8 cellular contexts compared by ENCODE assay signal in the genomic region with DNA sequence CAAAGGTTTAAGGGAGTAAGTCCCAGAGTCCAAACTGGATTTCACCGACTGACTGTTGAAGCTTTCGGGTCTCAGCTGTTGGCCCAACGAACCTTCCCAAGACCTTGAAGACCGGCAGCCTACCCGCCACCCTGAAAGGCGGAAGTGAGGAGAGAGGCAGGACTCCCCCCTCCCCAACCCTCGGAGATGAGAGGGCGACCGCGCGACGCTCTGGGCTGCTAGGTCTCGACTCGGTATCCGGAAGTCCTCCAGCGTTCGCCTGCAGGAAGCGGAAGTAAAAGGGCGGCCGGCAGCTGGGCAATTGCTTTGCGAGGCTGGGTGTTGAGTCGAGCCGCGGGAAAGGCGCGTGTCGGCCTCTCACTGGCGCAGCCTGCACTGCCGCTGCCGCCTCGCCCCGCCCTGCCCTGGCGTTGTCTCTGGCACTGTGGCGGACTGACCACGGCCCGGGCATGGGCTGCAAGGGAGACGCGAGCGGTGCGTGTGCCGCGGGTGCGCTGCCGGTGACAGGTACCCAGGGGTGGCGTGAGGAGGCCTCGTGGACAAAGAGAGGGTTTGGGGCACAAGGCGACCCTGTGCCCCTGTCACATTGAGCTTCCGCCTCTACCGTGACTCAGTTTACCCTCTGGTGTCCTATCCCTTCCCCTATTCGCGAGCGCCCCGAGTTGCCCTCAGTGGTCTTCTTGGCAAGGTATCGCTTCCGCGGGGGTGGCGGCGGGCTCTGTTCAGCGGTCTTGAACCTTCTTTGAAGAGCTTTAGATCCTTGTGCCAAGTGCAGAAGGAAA. TPM values are rescaled to one million over a fixed set of nuclear protein-coding genes. Genes with fewer than 3 reads are reported as not detected.
DNase-seq lines count a peak whose midpoint lies in the region; ATAC-seq and TF ChIP-seq lines count a peak whose summit lies in the region.

A gene with protein sequence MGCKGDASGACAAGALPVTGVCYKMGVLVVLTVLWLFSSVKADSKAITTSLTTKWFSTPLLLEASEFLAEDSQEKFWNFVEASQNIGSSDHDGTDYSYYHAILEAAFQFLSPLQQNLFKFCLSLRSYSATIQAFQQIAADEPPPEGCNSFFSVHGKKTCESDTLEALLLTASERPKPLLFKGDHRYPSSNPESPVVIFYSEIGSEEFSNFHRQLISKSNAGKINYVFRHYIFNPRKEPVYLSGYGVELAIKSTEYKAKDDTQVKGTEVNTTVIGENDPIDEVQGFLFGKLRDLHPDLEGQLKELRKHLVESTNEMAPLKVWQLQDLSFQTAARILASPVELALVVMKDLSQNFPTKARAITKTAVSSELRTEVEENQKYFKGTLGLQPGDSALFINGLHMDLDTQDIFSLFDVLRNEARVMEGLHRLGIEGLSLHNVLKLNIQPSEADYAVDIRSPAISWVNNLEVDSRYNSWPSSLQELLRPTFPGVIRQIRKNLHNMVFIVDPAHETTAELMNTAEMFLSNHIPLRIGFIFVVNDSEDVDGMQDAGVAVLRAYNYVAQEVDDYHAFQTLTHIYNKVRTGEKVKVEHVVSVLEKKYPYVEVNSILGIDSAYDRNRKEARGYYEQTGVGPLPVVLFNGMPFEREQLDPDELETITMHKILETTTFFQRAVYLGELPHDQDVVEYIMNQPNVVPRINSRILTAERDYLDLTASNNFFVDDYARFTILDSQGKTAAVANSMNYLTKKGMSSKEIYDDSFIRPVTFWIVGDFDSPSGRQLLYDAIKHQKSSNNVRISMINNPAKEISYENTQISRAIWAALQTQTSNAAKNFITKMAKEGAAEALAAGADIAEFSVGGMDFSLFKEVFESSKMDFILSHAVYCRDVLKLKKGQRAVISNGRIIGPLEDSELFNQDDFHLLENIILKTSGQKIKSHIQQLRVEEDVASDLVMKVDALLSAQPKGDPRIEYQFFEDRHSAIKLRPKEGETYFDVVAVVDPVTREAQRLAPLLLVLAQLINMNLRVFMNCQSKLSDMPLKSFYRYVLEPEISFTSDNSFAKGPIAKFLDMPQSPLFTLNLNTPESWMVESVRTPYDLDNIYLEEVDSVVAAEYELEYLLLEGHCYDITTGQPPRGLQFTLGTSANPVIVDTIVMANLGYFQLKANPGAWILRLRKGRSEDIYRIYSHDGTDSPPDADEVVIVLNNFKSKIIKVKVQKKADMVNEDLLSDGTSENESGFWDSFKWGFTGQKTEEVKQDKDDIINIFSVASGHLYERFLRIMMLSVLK (N-terminal part only) (plus strand): TSS at position 292 of the 782 bp plus-strand sequence. CDS start 158 bp downstream, at position 450.

- TF ChIP-seq EP300 in esophagus muscularis mucosa (IDR thresholded peaks at IDR 0.05), result no peak

- H3K4me3 ChIP-seq in KMS-11 (IDR thresholded peaks at IDR 0.05; ENCODE audit: insufficient read depth, low read depth, low read length) (no peak within 1 kb of the TSS), Peyer's patch (peak within 1 kb of the TSS; percentile 73 to 98 (median 85)), esophagus muscularis mucosa (peak within 1 kb of the TSS; percentile 72 to 97 (median 92)), muscle layer of duodenum (ENCODE audit: low read depth in 1 of 2, low read length in 2 of 2) (peak within 1 kb of the TSS; percentile 94 to 100)

- H3K4me1 ChIP-seq in KMS-11 (ENCODE audit: low read depth, poor library complexity, severe bottlenecking) (peaks cover 22% of the 10 kb centered on the region), Peyer's patch (peaks cover 0 to 15% (median 0%) of the 10 kb centered on the region in 4 donors), esophagus muscularis mucosa (peaks cover 8 to 39% (median 22%) of the 10 kb centered on the region in 4 donors), muscle layer of duodenum (ENCODE audit: control insufficient read depth in 1 of 2, insufficient read depth in 2 of 2, low read length in 2 of 2) (peaks cover 0 to 10% of the 10 kb centered on the region in 2 donors)

- no peaks in the 10 kb centered on the region for H4K20me1 ChIP-seq in KMS-11 (ENCODE audit: insufficient read depth)

- no peaks in the 10 kb centered on the region for H3K36me3 ChIP-seq in KMS-11 (ENCODE audit: insufficient read depth)
- no peaks in the 10 kb centered on the region for H3K36me3 ChIP-seq in Peyer's patch
- H3K36me3 ChIP-seq in esophagus muscularis mucosa, result no peaks in the 10 kb centered on the region
- H3K36me3 ChIP-seq in muscle layer of duodenum (ENCODE audit: control insufficient read depth in 1 of 2, insufficient read depth in 2 of 2, low read length in 2 of 2), result peaks cover 0 to 8% of the 10 kb centered on the region in 2 donors

- peaks cover 39% of the 10 kb centered on the region for H3K79me2 ChIP-seq in KMS-11 (ENCODE audit: insufficient read depth, low read depth)

- no peaks in the 10 kb centered on the region for H3K27me3 ChIP-seq in KMS-11 (ENCODE audit: insufficient read depth, low read depth)
- no peaks in the 10 kb centered on the region for H3K27me3 ChIP-seq in Peyer's patch
- H3K27me3 ChIP-seq in esophagus muscularis mucosa, result no peaks in the 10 kb centered on the region
- H3K27me3 ChIP-seq in muscle layer of duodenum (ENCODE audit: low read depth, low read length), result no peaks in the 10 kb centered on the region

- TF ChIP-seq POLR2A in Peyer's patch (IDR thresholded peaks at IDR 0.05) (peak; percentile 94 to 95), esophagus muscularis mucosa (IDR thresholded peaks at IDR 0.05; ENCODE audit: low read depth) (peak; percentile 67)

- TF ChIP-seq CTCF in KMS-11 (conservative IDR thresholded peaks at IDR 0.05; ENCODE audit: low read depth, low read length) (no peak), Peyer's patch (IDR thresholded peaks at IDR 0.05) (no peak), esophagus muscularis mucosa (IDR thresholded peaks at IDR 0.05) (peak in 1 of 3 experiments; percentile 11)

- peak within 1 kb of the TSS; percentile 58 for H3K4me2 ChIP-seq in KMS-11

- DNase-seq in DMS53 treated with DMSO at 0.1 percent for 48 hours (lab: John Stamatoyannopoulos, UW; ENCODE audit: unreplicated experiment) (peak; percentile 60), Peyer's patch (peak; percentile 90 to 97 (median 96)), esophagus muscularis mucosa (ENCODE audit: extremely low spot score) (peak; percentile 97)
- DNase-seq in activated T-cell treated with anti-CD3 and anti-CD28 coated beads, Interleukin-2, amount 50 U/mL, for 48 hours, result peak; percentile 95
- peak; percentile 87 to 88 for DNase-seq in stimulated activated CD8-positive, alpha-beta memory T cell treated with anti-CD3 and anti-CD28 coated beads, Interleukin-7, amount 100 ng/mL, for 4 hours (ENCODE audit: low read depth in 2 of 2)

- peak within 1 kb of the TSS; percentile 63 for H2AFZ ChIP-seq in KMS-11 (ENCODE audit: low read depth)

- peak; percentile 94 for ATAC-seq in GM21737 (IDR thresholded peaks at IDR 0.05; ENCODE audit: unreplicated experiment)

- intact Hi-C loops in esophagus muscularis mucosa (cut with DNase I), result loop anchor here (5.0 to 10.0 kb wide), 2 partner anchors 64 to 206 kb away; partner anchors contain the start of genes AMMECR1L and SAP130

- peak within 1 kb of the TSS; percentile 82 for H3K9ac ChIP-seq in KMS-11

- H3K27ac ChIP-seq in KMS-11, result peak within 1 kb of the TSS; percentile 71
- H3K27ac ChIP-seq in Peyer's patch, result peak within 1 kb of the TSS; percentile 80 to 84 (median 82)
- peak within 1 kb of the TSS; percentile 75 to 89 (median 88) for H3K27ac ChIP-seq in esophagus muscularis mucosa (replicated peaks in 1 of 4)
- peak within 1 kb of the TSS; percentile 97 for H3K27ac ChIP-seq in muscle layer of duodenum (ENCODE audit: low read length)

- 0% methylated on average over 29 of the region's 59 CpGs for whole genome bisulfite sequencing in esophagus muscularis mucosa

- H3K9me3 ChIP-seq in Peyer's patch (no peaks in the 10 kb centered on the region), esophagus muscularis mucosa (no peaks in the 10 kb centered on the region), muscle layer of duodenum (ENCODE audit: control insufficient read depth in 1 of 2, low read length in 2 of 2) (no peaks in the 10 kb centered on the region)

RNA-seq across cellular contexts. Expression of the gene that starts here (rescaled TPM):
- 10 to 100 TPM; 40.8 to 65.3 (median 57.3) TPM for total RNA-seq in Peyer's patch
- total RNA-seq in esophagus muscularis mucosa, result 10 to 100 TPM; 27.0 to 32.4 (median 27.6) TPM
